22 cellular contexts compared by ENCODE assay signal in the genomic region with DNA sequence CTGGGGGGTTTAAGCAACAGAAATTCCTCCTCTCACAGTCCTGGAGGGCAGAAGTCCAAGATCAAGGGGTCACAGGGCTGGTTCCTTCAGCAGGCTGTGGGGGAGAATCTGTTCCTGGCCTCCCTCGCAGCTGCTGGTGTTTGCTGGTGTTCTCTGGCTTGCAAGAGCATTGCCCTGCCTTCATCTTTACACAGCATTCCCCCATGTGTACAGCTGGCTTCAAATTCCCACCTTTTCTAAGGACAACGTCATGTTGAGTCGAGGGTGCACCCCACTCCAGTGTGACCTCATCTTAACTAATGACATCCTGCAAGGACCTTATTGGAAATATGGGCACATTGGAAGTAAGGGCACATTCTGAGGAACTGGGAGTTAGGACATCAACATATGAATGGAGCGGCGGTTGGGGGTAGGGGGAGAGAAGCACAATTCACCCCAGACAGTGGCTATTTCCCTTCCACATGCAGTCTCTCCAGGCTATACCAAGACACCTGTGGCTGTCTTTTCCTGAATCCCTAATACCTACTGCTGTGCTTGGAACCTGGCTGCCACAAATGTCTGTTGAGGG.
DNase-seq lines count a peak whose midpoint lies in the region; ATAC-seq and TF ChIP-seq lines count a peak whose summit lies in the region.
"Had no signal": no experiment of that assay in that cellular context is flagged by ENCODE, and none has a peak within 500 bp of the region (broad histone marks: within the 10 kb centered on the region; RNA-seq: fewer than 3 reads in every experiment).

No MANE protein-coding gene starts in this region.

- CTCF ChIA-PET in CD8-positive, alpha-beta T cell (lab: Charles Lee) = no interaction called here

- no peak overlapping the region for H3K4me3 Mint-ChIP-seq in CD8-positive, alpha-beta T cell
- H3K4me3 Mint-ChIP-seq in natural killer cell treated with Interleukin-12 subunit alpha and Interleukin-12 subunit beta and Interleukin-15 and Interleukin-18, amount 100 ng/mL, for 72 hours = peak overlapping the region; percentile 51
- H3K4me3 Mint-ChIP-seq in type B pancreatic cell = no peak overlapping the region
- H3K4me3 Mint-ChIP-seq: activated CD8-positive, alpha-beta memory T cell treated with anti-CD3 and anti-CD28 coated beads, Interleukin-2, amount 10 ng/mL, durations not matched to agents 7 days and 5 days had no signal

- H3K4me1 ChIP-seq in CD8-positive, alpha-beta T cell (ENCODE audit: insufficient read depth, low read length) = no peaks in the 10 kb centered on the region
- H3K4me1 ChIP-seq in right atrium auricular region = peaks cover 0 to 27% of the 10 kb centered on the region in 2 donors

- TF ChIP-seq CTCF in CD8-positive, alpha-beta T cell (IDR thresholded peaks at IDR 0.05) = no peak
- TF ChIP-seq CTCF in right atrium auricular region (IDR thresholded peaks at IDR 0.05) (no peak), type B pancreatic cell (conservative IDR thresholded peaks at IDR 0.05) (no peak)

- H3K27me3 Mint-ChIP-seq in CD8-positive, alpha-beta T cell (ENCODE audit: low read depth) = no peaks in the 10 kb centered on the region
- no peaks in the 10 kb centered on the region for H3K27me3 Mint-ChIP-seq in natural killer cell treated with Interleukin-12 subunit alpha and Interleukin-12 subunit beta and Interleukin-15 and Interleukin-18, amount 100 ng/mL, for 72 hours
- no peaks in the 10 kb centered on the region for H3K27me3 Mint-ChIP-seq in type B pancreatic cell
- H3K27me3 Mint-ChIP-seq: activated CD8-positive, alpha-beta memory T cell treated with anti-CD3 and anti-CD28 coated beads, Interleukin-2, amount 10 ng/mL, durations not matched to agents 7 days and 5 days; IgD-negative memory B cell; memory B cell had no signal

- H3K9me3 ChIP-seq in CD8-positive, alpha-beta T cell (ENCODE audit: low read length) = no peaks in the 10 kb centered on the region
- no peaks in the 10 kb centered on the region for H3K9me3 ChIP-seq in right atrium auricular region
- H3K9me3 ChIP-seq: stomach, vagina had no signal

- H3K4me3 ChIP-seq in CD8-positive, alpha-beta T cell (ENCODE audit: low read depth, low read length) = no peak overlapping the region
- no peak overlapping the region for H3K4me3 ChIP-seq in right atrium auricular region
- H3K4me3 ChIP-seq: stomach, vagina had no signal

- no peak for DNase-seq in CD8-positive, alpha-beta T cell
- DNase-seq in Kasumi-1 (lab: John Stamatoyannopoulos, UW) = peak; percentile 53 to 62
- DNase-seq in right atrium auricular region (ENCODE audit: low spot score) = no peak
- no peak for DNase-seq in natural killer cell treated with Interleukin-12 subunit alpha and Interleukin-12 subunit beta and Interleukin-15 and Interleukin-18, amount 100 ng/mL, for 72 hours (ENCODE audit: low spot score)
- DNase-seq in RPMI8226 = no peak
- no peak for DNase-seq in activated gamma-delta T cell (lab: John Stamatoyannopoulos, UW)
- DNase-seq in type B pancreatic cell (ENCODE audit: extremely low spot score, unreplicated experiment) = no peak
- no peak for DNase-seq in glomerular visceral epithelial cell (ENCODE audit: extremely low spot score)
- DNase-seq: activated CD8-positive, alpha-beta memory T cell treated with anti-CD3 and anti-CD28 coated beads, Interleukin-2, amount 10 ng/mL, durations not matched to agents 7 days and 5 days; activated effector memory CD4-positive, alpha-beta T cell treated with Interleukin-2 at 50 U/mL for 16 hours; anterior cingulate cortex; COR-L47; EL; NCI-H1930; NCI-H446; retina; SIG-M5; T1000 had no signal

- H3K27ac ChIP-seq in CD8-positive, alpha-beta T cell (ENCODE audit: low read depth, low read length) = no peak overlapping the region
- H3K27ac ChIP-seq in right atrium auricular region = peak overlapping the region; percentile 28 to 31
- H3K27ac ChIP-seq: stomach, vagina had no signal

- POLR2A ChIA-PET in CD8-positive, alpha-beta T cell (lab: Charles Lee) = no interaction called here

- peaks cover 51% of the 10 kb centered on the region for H3K4me1 Mint-ChIP-seq in CD8-positive, alpha-beta T cell (ENCODE audit: low read depth)
- H3K4me1 Mint-ChIP-seq in natural killer cell treated with Interleukin-12 subunit alpha and Interleukin-12 subunit beta and Interleukin-15 and Interleukin-18, amount 100 ng/mL, for 72 hours (ENCODE audit: low read depth in 2 of 2) = peaks cover 46 to 59% of the 10 kb centered on the region in 2 donors
- peaks cover 20% of the 10 kb centered on the region for H3K4me1 Mint-ChIP-seq in type B pancreatic cell (ENCODE audit: unreplicated experiment)

- no peaks in the 10 kb centered on the region for H3K36me3 ChIP-seq in CD8-positive, alpha-beta T cell (ENCODE audit: insufficient read depth, low read length)
- H3K36me3 ChIP-seq in right atrium auricular region = peaks cover 4% of the 10 kb centered on the region
- H3K36me3 ChIP-seq: vagina had no signal

- H3K27me3 ChIP-seq in CD8-positive, alpha-beta T cell (ENCODE audit: insufficient read depth, low read length) = no peaks in the 10 kb centered on the region
- H3K27me3 ChIP-seq in right atrium auricular region = no peaks in the 10 kb centered on the region
- H3K27me3 ChIP-seq: stomach, vagina had no signal

- intact Hi-C loops in CD8-positive, alpha-beta T cell (cut with DNase I, micrococcal nuclease) = no loop called here

- H3K27ac Mint-ChIP-seq in CD8-positive, alpha-beta T cell = peak overlapping the region; percentile 62
- peak overlapping the region; percentile 53 to 84 for H3K27ac Mint-ChIP-seq in natural killer cell treated with Interleukin-12 subunit alpha and Interleukin-12 subunit beta and Interleukin-15 and Interleukin-18, amount 100 ng/mL, for 72 hours
- H3K27ac Mint-ChIP-seq in type B pancreatic cell = no peak overlapping the region
- H3K27ac Mint-ChIP-seq: memory B cell had no signal

- peaks cover 51% of the 10 kb centered on the region for H3K36me3 Mint-ChIP-seq in CD8-positive, alpha-beta T cell
- no peaks in the 10 kb centered on the region for H3K36me3 Mint-ChIP-seq in natural killer cell treated with Interleukin-12 subunit alpha and Interleukin-12 subunit beta and Interleukin-15 and Interleukin-18, amount 100 ng/mL, for 72 hours
- H3K36me3 Mint-ChIP-seq in type B pancreatic cell = peaks cover 23% of the 10 kb centered on the region

- no peaks in the 10 kb centered on the region for H3K9me3 Mint-ChIP-seq in CD8-positive, alpha-beta T cell
- H3K9me3 Mint-ChIP-seq in natural killer cell treated with Interleukin-12 subunit alpha and Interleukin-12 subunit beta and Interleukin-15 and Interleukin-18, amount 100 ng/mL, for 72 hours = no peaks in the 10 kb centered on the region
- H3K9me3 Mint-ChIP-seq in type B pancreatic cell = no peaks in the 10 kb centered on the region
- H3K9me3 Mint-ChIP-seq: IgD-negative memory B cell, memory B cell had no signal

- no peak for ATAC-seq in CD8-positive, alpha-beta T cell
- no peak for ATAC-seq in natural killer cell treated with Interleukin-12 subunit alpha and Interleukin-12 subunit beta and Interleukin-15 and Interleukin-18, amount 100 ng/mL, for 72 hours
- ATAC-seq: activated CD8-positive, alpha-beta memory T cell treated with anti-CD3 and anti-CD28 coated beads, Interleukin-2, amount 10 ng/mL, durations not matched to agents 7 days and 5 days had no signal

Comparison
In these comparisons a context has a peak if more than half of its experiments do, and no peak if none do; other contexts are left out.
1. DNase-seq: peak in Kasumi-1 (2 of 2); none in CD8-positive, alpha-beta T cell (0 of 7), right atrium auricular region (single experiment), natural killer cell treated with Interleukin-12 subunit alpha and Interleukin-12 subunit beta and Interleukin-15 and Interleukin-18, amount 100 ng/mL, for 72 hours (single experiment), RPMI8226 (single experiment), activated gamma-delta T cell (single experiment), type B pancreatic cell (single experiment) and glomerular visceral epithelial cell (single experiment).